In the genomic region with DNA sequence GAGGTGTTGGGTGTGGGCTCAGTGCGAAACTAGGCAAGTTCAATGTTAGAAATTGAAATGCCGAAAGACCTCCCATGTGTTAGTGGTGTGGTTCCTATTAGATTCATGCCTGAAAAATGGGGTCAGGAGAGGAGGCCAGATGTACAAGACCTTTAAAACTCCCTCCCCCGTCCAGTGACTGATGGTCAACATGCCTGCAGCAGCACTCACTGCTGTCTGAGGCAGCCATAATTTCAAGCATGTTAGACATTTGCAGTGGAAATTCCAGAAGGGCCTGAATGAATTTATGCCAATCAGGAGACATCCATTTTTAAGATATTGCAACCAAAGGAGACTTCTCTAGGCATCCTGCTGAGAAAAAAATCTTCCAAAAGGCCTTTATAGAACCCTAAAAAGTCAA, we compare ENCODE assay signal across 27 cellular contexts.
"Had no signal": no experiment of that assay in that cellular context is flagged by ENCODE, and none has a peak within 500 bp of the region (broad histone marks: within the 10 kb centered on the region; RNA-seq: fewer than 3 reads in every experiment).

No MANE protein-coding gene starts in this region.

- H3K36me3 ChIP-seq: stomach, suprapubic skin, thoracic aorta, thyroid gland, tibial artery, tibial nerve, transverse colon, upper lobe of left lung, upper lobe of right lung, uterus, vagina had no signal

- H3K4me1 Mint-ChIP-seq: stimulated activated effector memory CD8-positive, alpha-beta T cell treated with anti-CD3 and anti-CD28 coated beads, Interleukin-12 subunit alpha, Interleukin-12 subunit beta, amount 100 ng/mL, for 72 hours; stimulated activated memory B cell treated with anti-CD40 and anti-IgM and Interleukin-4, amounts not matched to agents 10 μg/mL and 1 μg/mL and 100 μg/mL, for 72 hours; stimulated activated naive B cell treated with anti-CD40 and anti-IgM and Interleukin-4, amounts not matched to agents 10 μg/mL and 1 μg/mL and 100 μg/mL, for 72 hours; stimulated activated naive CD8-positive, alpha-beta T cell treated with anti-CD3 and anti-CD28 coated beads, Interleukin-15, amount 100 ng/mL, for 72 hours had no signal

- H3K27ac ChIP-seq: stomach, suprapubic skin, testis, thoracic aorta, thyroid gland, tibial artery, tibial nerve, transverse colon, upper lobe of left lung, upper lobe of right lung, uterus, vagina had no signal

- H3K36me3 Mint-ChIP-seq: stimulated activated effector memory CD8-positive, alpha-beta T cell treated with anti-CD3 and anti-CD28 coated beads, Interleukin-12 subunit alpha, Interleukin-12 subunit beta, amount 100 ng/mL, for 72 hours; stimulated activated memory B cell treated with anti-CD40 and anti-IgM and Interleukin-4, amounts not matched to agents 10 μg/mL and 1 μg/mL and 100 μg/mL, for 72 hours; stimulated activated naive B cell treated with anti-CD40 and anti-IgM and Interleukin-4, amounts not matched to agents 10 μg/mL and 1 μg/mL and 100 μg/mL, for 72 hours; type B pancreatic cell had no signal

- H3K27ac Mint-ChIP-seq: stimulated activated effector memory CD8-positive, alpha-beta T cell treated with anti-CD3 and anti-CD28 coated beads, Interleukin-12 subunit alpha, Interleukin-12 subunit beta, amount 100 ng/mL, for 72 hours; stimulated activated memory B cell treated with anti-CD40 and anti-IgM and Interleukin-4, amounts not matched to agents 10 μg/mL and 1 μg/mL and 100 μg/mL, for 72 hours; stimulated activated naive B cell treated with anti-CD40 and anti-IgM and Interleukin-4, amounts not matched to agents 10 μg/mL and 1 μg/mL and 100 μg/mL, for 72 hours; stimulated activated naive CD8-positive, alpha-beta T cell treated with anti-CD3 and anti-CD28 coated beads, Interleukin-15, amount 100 ng/mL, for 72 hours; stimulated activated naive CD8-positive, alpha-beta T cell treated with anti-CD3 and anti-CD28 coated beads, Interleukin-15, Interleukin-2, amounts not matched to agents 100 ng/mL and 50 ng/mL, for 24 hours; type B pancreatic cell had no signal

- H3K4me1 ChIP-seq: stomach, suprapubic skin, testis, thyroid gland, tibial artery, tibial nerve, transverse colon, upper lobe of left lung, upper lobe of right lung, uterus, vagina had no signal

- DNase-seq: stimulated activated CD4-positive, alpha-beta T cell treated with anti-CD3 and anti-CD28 coated beads, Interleukin-2, amount 100 ng/mL, for 48 hours; stimulated activated CD4-positive, alpha-beta T cell treated with anti-CD3 and anti-CD28 coated beads, Interleukin-4, amount 100 ng/mL, for 1 hour; stimulated activated CD4-positive, alpha-beta T cell treated with anti-CD3 and anti-CD28 coated beads, Interleukin-4, amount 100 ng/mL, for 24 hours; stimulated activated CD4-positive, alpha-beta T cell treated with anti-CD3 and anti-CD28 coated beads, Interleukin-4, amount 100 ng/mL, for 4 hours; stimulated activated CD8-positive, alpha-beta memory T cell treated with anti-CD3 and anti-CD28 coated beads, Interleukin-4, amount 100 ng/mL, for 48 hours; stimulated activated naive B cell treated with anti-CD40 and anti-IgM and Interleukin-4, amounts not matched to agents 10 μg/mL and 1 μg/mL and 100 μg/mL, for 72 hours; stimulated activated naive CD4-positive, alpha-beta T cell; stimulated activated naive CD4-positive, alpha-beta T cell treated with Interleukin-2 at 50 U/mL for 16 hours; stimulated activated naive CD8-positive, alpha-beta T cell treated with anti-CD3 and anti-CD28 coated beads, Interleukin-15, amount 100 ng/mL, for 72 hours; stimulated activated naive CD8-positive, alpha-beta T cell treated with anti-CD3 and anti-CD28 coated beads, Interleukin-15, Interleukin-2, amounts not matched to agents 100 U/mL and 50 U/mL, for 24 hours; stomach; substantia nigra; testis; thyroid gland; tibial artery; transverse colon; upper lobe of left lung; upper lobe of right lung; uterus had no signal

- H3K9me3 ChIP-seq: stomach, suprapubic skin, testis, thoracic aorta, thyroid gland, tibial artery, tibial nerve, transverse colon, upper lobe of left lung, upper lobe of right lung, uterus, vagina had no signal

- H3K27me3 Mint-ChIP-seq: stimulated activated memory B cell treated with anti-CD40 and anti-IgM and Interleukin-4, amounts not matched to agents 10 μg/mL and 1 μg/mL and 100 μg/mL, for 72 hours; stimulated activated naive B cell treated with anti-CD40 and anti-IgM and Interleukin-4, amounts not matched to agents 10 μg/mL and 1 μg/mL and 100 μg/mL, for 72 hours; type B pancreatic cell had no signal

- H3K4me3 ChIP-seq: stomach, suprapubic skin, testis, thoracic aorta, thyroid gland, tibial artery, tibial nerve, transverse colon, upper lobe of left lung, upper lobe of right lung, uterus, vagina had no signal

- ATAC-seq: stimulated activated effector memory CD8-positive, alpha-beta T cell treated with anti-CD3 and anti-CD28 coated beads, Interleukin-12 subunit alpha, Interleukin-12 subunit beta, amount 100 ng/mL, for 72 hours; stimulated activated memory B cell treated with anti-CD40 and anti-IgM and Interleukin-4, amounts not matched to agents 10 μg/mL and 1 μg/mL and 100 μg/mL, for 72 hours; stimulated activated naive B cell treated with anti-CD40 and anti-IgM and Interleukin-4, amounts not matched to agents 10 μg/mL and 1 μg/mL and 100 μg/mL, for 72 hours; stimulated activated naive CD8-positive, alpha-beta T cell treated with anti-CD3 and anti-CD28 coated beads, Interleukin-15, amount 100 ng/mL, for 72 hours; stimulated activated naive CD8-positive, alpha-beta T cell treated with anti-CD3 and anti-CD28 coated beads, Interleukin-15, Interleukin-2, amounts not matched to agents 100 U/mL and 50 U/mL, for 24 hours; upper lobe of right lung had no signal

- H3K27me3 ChIP-seq: stomach, suprapubic skin, testis, thyroid gland, tibial artery, tibial nerve, transverse colon, upper lobe of left lung, upper lobe of right lung, uterus, vagina had no signal

- H3K4me3 Mint-ChIP-seq: stimulated activated effector memory CD8-positive, alpha-beta T cell treated with anti-CD3 and anti-CD28 coated beads, Interleukin-12 subunit alpha, Interleukin-12 subunit beta, amount 100 ng/mL, for 72 hours; stimulated activated memory B cell treated with anti-CD40 and anti-IgM and Interleukin-4, amounts not matched to agents 10 μg/mL and 1 μg/mL and 100 μg/mL, for 72 hours; stimulated activated naive B cell treated with anti-CD40 and anti-IgM and Interleukin-4, amounts not matched to agents 10 μg/mL and 1 μg/mL and 100 μg/mL, for 72 hours; stimulated activated naive CD8-positive, alpha-beta T cell treated with anti-CD3 and anti-CD28 coated beads, Interleukin-15, amount 100 ng/mL, for 72 hours; stimulated activated naive CD8-positive, alpha-beta T cell treated with anti-CD3 and anti-CD28 coated beads, Interleukin-15, Interleukin-2, amounts not matched to agents 100 ng/mL and 50 ng/mL, for 24 hours; type B pancreatic cell had no signal
